ENCODE assay signal across 22 cellular contexts in the genomic region with DNA sequence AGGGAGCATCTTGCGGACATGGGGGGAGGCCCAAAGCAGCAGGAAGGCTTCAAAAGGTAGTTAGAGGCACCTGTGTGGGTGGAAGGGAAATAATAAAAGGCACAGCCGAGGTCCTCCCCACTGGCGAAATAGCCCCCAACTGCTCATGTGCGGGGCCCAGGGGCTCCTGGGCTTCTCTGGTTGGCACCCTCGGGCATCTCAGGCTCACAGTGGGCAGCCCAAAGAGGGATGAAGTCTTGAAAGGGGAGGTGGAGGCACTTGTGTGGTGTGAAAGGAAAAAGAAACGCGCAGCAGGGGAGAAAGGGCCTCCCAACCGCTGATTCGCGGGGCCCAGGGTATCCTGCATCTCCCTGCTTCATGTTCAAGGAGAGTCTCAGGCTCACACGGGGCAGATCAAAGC.
"Had no signal": no experiment of that assay in that cellular context is flagged by ENCODE, and none has a peak within 500 bp of the region (broad histone marks: within the 10 kb centered on the region; RNA-seq: fewer than 3 reads in every experiment).

No MANE protein-coding gene starts in this region.

- H3K4me3 Mint-ChIP-seq: activated T-cell treated with anti-CD3 and anti-CD28 coated beads, Interleukin-2, amount 50 U/mL, for 24 hours; activated T-helper 17 cell treated with anti-CD3 and anti-CD28 coated beads, Interleukin-2, amount 50 U/mL, for 72 hours; mesothelial cell of epicardium; naive thymus-derived CD8-positive, alpha-beta T cell; neural progenitor cell had no signal

- H3K27me3 Mint-ChIP-seq: activated T-cell treated with anti-CD3 and anti-CD28 coated beads, Interleukin-2, amount 50 U/mL, for 24 hours; activated T-helper 17 cell treated with anti-CD3 and anti-CD28 coated beads, Interleukin-2, amount 50 U/mL, for 72 hours; progenitor cell of endocrine pancreas had no signal

- DNase-seq: activated CD4-positive, alpha-beta T cell treated with anti-CD3 and anti-CD28 coated beads for 1 hour; activated CD8-positive, alpha-beta memory T cell treated with anti-CD3 and anti-CD28 coated beads for 24 hours; activated CD8-positive, alpha-beta memory T cell treated with anti-CD3 and anti-CD28 coated beads, Interleukin-2, amount 50 U/mL, for 4 hours; activated naive CD4-positive, alpha-beta T cell treated with Interleukin-2 at 50 U/mL for 16 hours; dermis blood vessel endothelial cell; effector CD8-positive, alpha-beta T cell; erythroblast; foreskin fibroblast; retina; stimulated activated CD4-positive, alpha-beta T cell treated with anti-CD3 and anti-CD28 coated beads, Interleukin-4, amount 100 ng/mL, for 1 hour; stimulated activated naive CD4-positive, alpha-beta T cell; T-helper 1 cell; WERI-Rb-1 had no signal

- H3K4me1 Mint-ChIP-seq: activated T-helper 17 cell treated with anti-CD3 and anti-CD28 coated beads, Interleukin-2, amount 50 U/mL, for 72 hours; mesothelial cell of epicardium; neural progenitor cell had no signal

- H3K27ac ChIP-seq: left lung, neural progenitor cell, sigmoid colon, upper lobe of left lung, WERI-Rb-1 had no signal

- ATAC-seq: activated T-helper 17 cell treated with anti-CD3 and anti-CD28 coated beads, Interleukin-2, amount 50 U/mL, for 72 hours; left lung; naive thymus-derived CD8-positive, alpha-beta T cell had no signal

- H3K4me1 ChIP-seq: left lung, neural progenitor cell, sigmoid colon, upper lobe of left lung had no signal

- H3K27me3 ChIP-seq: left lung, neural progenitor cell, sigmoid colon, upper lobe of left lung had no signal

- H3K36me3 Mint-ChIP-seq: mesothelial cell of epicardium, neural progenitor cell had no signal

- H3K27ac Mint-ChIP-seq: activated T-cell treated with anti-CD3 and anti-CD28 coated beads, Interleukin-2, amount 50 U/mL, for 24 hours; activated T-helper 17 cell treated with anti-CD3 and anti-CD28 coated beads, Interleukin-2, amount 50 U/mL, for 72 hours; mesothelial cell of epicardium; neural progenitor cell; progenitor cell of endocrine pancreas had no signal
